ENCODE assay signal across 31 cellular contexts in the genomic region with DNA sequence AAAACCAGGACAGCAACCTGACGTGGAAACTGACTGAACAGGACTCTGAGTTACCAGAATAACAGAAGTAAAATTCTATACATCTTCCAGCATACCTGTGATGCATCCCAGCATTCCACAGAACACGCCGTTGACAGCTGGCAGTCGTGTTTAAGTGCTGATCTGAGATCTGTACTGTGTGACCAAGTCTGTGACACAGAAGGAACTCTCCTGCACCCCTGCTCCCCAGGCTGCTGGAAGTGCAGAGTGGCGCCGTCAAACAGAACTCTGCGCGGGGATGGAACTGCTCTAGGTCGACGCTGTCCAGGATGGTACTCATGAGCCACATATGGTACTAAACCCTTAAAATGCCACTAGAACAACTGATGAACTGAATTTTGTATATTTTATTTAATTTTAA. TPM values are rescaled to one million over a fixed set of nuclear protein-coding genes. Genes with fewer than 3 reads are reported as not detected.
A peak's percentile ranks its signal among the peaks of the same experiment; 100 is the strongest.
DNase-seq lines count a peak whose midpoint lies in the region; ATAC-seq and TF ChIP-seq lines count a peak whose summit lies in the region.
"Had no signal": no experiment of that assay in that cellular context is flagged by ENCODE, and none has a peak within 500 bp of the region (broad histone marks: within the 10 kb centered on the region; RNA-seq: fewer than 3 reads in every experiment).

No MANE protein-coding gene starts in this region.

- H3K79me2 ChIP-seq in PC-3 (ENCODE audit: low read length) = no peaks in the 10 kb centered on the region

- no peak for TF ChIP-seq POLR2A in ovary (IDR thresholded peaks at IDR 0.05)

- H3K27me3 ChIP-seq in AG04450 (ENCODE audit: control insufficient read depth, insufficient read depth, low read length) (no peaks in the 10 kb centered on the region), PC-3 (ENCODE audit: low read length) (no peaks in the 10 kb centered on the region), ovary (no peaks in the 10 kb centered on the region)
- H3K27me3 ChIP-seq: colonic mucosa had no signal

- H3K27ac ChIP-seq in AG04450 (ENCODE audit: low read depth, low read length) (peak overlapping the region; percentile 99), PC-3 (ENCODE audit: low read length) (peak overlapping the region; percentile 89), ovary (peak overlapping the region; percentile 75 to 99)
- H3K27ac ChIP-seq: PC-9, thoracic aorta, WERI-Rb-1 had no signal

- peaks cover 31% of the 10 kb centered on the region for H3K4me1 ChIP-seq in PC-3 (ENCODE audit: insufficient read depth, low read length)
- peaks cover 52% of the 10 kb centered on the region for H3K4me1 ChIP-seq in ovary (ENCODE audit: insufficient read depth)
- H3K4me1 ChIP-seq: colonic mucosa, HAP-1 had no signal

- H3K4me3 ChIP-seq in AG04450 (ENCODE audit: low read depth, low read length) (no peak overlapping the region), PC-3 (ENCODE audit: low read length) (no peak overlapping the region), ovary (no peak overlapping the region)
- H3K4me3 ChIP-seq: colonic mucosa, HAP-1, PC-9, skin epidermis, thoracic aorta had no signal

- ATAC-seq in PC-3 (no peak), left lobe of liver (no peak)
- ATAC-seq: activated T-helper 17 cell treated with anti-CD3 and anti-CD28 coated beads, Interleukin-2, amount 50 U/mL, for 72 hours; CD8-positive, alpha-beta T cell; naive thymus-derived CD4-positive, alpha-beta T cell; Right ventricle myocardium inferior; stimulated activated naive CD8-positive, alpha-beta T cell treated with anti-CD3 and anti-CD28 coated beads, Interleukin-15, Interleukin-2, amounts not matched to agents 100 U/mL and 50 U/mL, for 24 hours had no signal

- no peaks in the 10 kb centered on the region; the same call in 1 of the 2 replicates for H3K9me3 ChIP-seq in AG04450 (ENCODE audit: control insufficient read depth, insufficient read depth, low read length)
- H3K9me3 ChIP-seq in PC-3 (ENCODE audit: low read length) = no peaks in the 10 kb centered on the region
- no peaks in the 10 kb centered on the region for H3K9me3 ChIP-seq in ovary
- H3K9me3 ChIP-seq: colonic mucosa, HAP-1, thoracic aorta had no signal

- TF ChIP-seq EP300 in ovary (IDR thresholded peaks at IDR 0.05) = no peak

- no TSS peak for BruUV-seq in PC-3 (replicated peaks; lab: Mats Ljungman, UMichigan)

- peaks cover 3% of the 10 kb centered on the region for H3F3A ChIP-seq in PC-3 (ENCODE audit: low read length, unreplicated experiment)

- POLR2A ChIA-PET in AG04450 (lab: Yijun Ruan, JAX) = no interaction called here
- POLR2A ChIA-PET in PC-3 (lab: Charles Lee; ENCODE audit: unreplicated experiment) = no interaction called here

- H4K20me1 ChIP-seq in PC-3 (ENCODE audit: low read length) = no peaks in the 10 kb centered on the region

- no peaks in the 10 kb centered on the region for H3K9me2 ChIP-seq in PC-3 (replicated peaks; ENCODE audit: low read length)

- no peak overlapping the region for H3K9ac ChIP-seq in PC-3 (ENCODE audit: low read length)

- H3K36me3 ChIP-seq in PC-3 (ENCODE audit: low read depth, low read length) = no peaks in the 10 kb centered on the region
- no peaks in the 10 kb centered on the region for H3K36me3 ChIP-seq in ovary
- H3K36me3 ChIP-seq: colonic mucosa, thoracic aorta had no signal

- TF ChIP-seq CTCF in AG04450 (IDR thresholded peaks at IDR 0.05; ENCODE audit: low read depth, low read length) (no peak), PC-3 (conservative IDR thresholded peaks at IDR 0.05; ENCODE audit: low read depth, low read length) (no peak), ovary (IDR thresholded peaks at IDR 0.05) (no peak)

- H3K4me2 ChIP-seq in PC-3 (ENCODE audit: low read length) = peak overlapping the region; percentile 53; the same call in 1 of the 2 replicates
- H3K4me2 ChIP-seq: PC-9 had no signal

- DNase-seq in AG04450 (ENCODE audit: low read depth, low spot score) (no peak), PC-3 (no peak), left lobe of liver (ENCODE audit: low spot score) (peak; percentile 44), ovary (no peak), AG08396 (ENCODE audit: low spot score) (no peak), NOMO-1 (lab: John Stamatoyannopoulos, UW; ENCODE audit: unreplicated experiment in 2 of 2) (no peak), GM19240 (ENCODE audit: insufficient read length, low spot score) (no peak), amniotic stem cell (lab: John Stamatoyannopoulos, UW) (no peak)
- DNase-seq: activated CD4-positive, alpha-beta T cell treated with anti-CD3 and anti-CD28 coated beads for 4 hours; CD8-positive, alpha-beta T cell; colonic mucosa; effector memory CD4-positive, alpha-beta T cell; erythroblast; kidney; midbrain; MV-4-11; naive thymus-derived CD4-positive, alpha-beta T cell; NCI-H1436; NCI-H2081; NCI-H2227 treated with DMSO at 0.1 percent for 48 hours; NCI-H526; occipital lobe; PC-9; stimulated activated naive CD8-positive, alpha-beta T cell treated with anti-CD3 and anti-CD28 coated beads, Interleukin-15, Interleukin-2, amounts not matched to agents 100 U/mL and 50 U/mL, for 24 hours; T1000; WERI-Rb-1 had no signal

- CTCF ChIA-PET in AG04450 (lab: Charles Lee) = no interaction called here
- CTCF ChIA-PET in PC-3 (lab: Charles Lee) = no interaction called here

- WGBS in ovary, 3 donors = 78 to 90% (median 82%) methylated on average over 10 of the region's 10 CpGs

- intact Hi-C loops in PC-3 (cut with micrococcal nuclease) (loop anchor here (1.0 to 2.0 kb wide), 2 partner anchors 10 to 65 kb away; no protein-coding TSS in a partner anchor), ovary (cut with DNase I) (loop anchor here in 1 of 4 donors (5.0 kb wide), 1 partner anchor 64 kb away; no protein-coding TSS in a partner anchor)

- H2AFZ ChIP-seq in PC-3 (ENCODE audit: low read length) = no peak overlapping the region
- H2AFZ ChIP-seq: PC-9 had no signal

RNA-seq across cellular contexts. Expression of a gene that starts 0.8 kb away (rescaled TPM):
- polyA plus RNA-seq in AG04450 (2011; rRNA removed) (76.7 and 98.1 TPM in 2 replicates), ovary (10 to 100 TPM; 21.6 to 27.0 TPM)
- 3.8 and 9.0 TPM in 2 replicates for polyA minus RNA-seq in AG04450 (2011; rRNA and poly(A)+ RNA removed)
- total RNA-seq in PC-3 (2014; rRNA removed) (29.7 and 42.0 TPM in 2 replicates), left lobe of liver (5.6 TPM), ovary (10 to 100 TPM; 13.3 to 22.3 (median 16.5) TPM)

RNA-seq across cellular contexts. Expression of a gene that starts 44.3 kb away (rescaled TPM):
- polyA plus RNA-seq in AG04450 (2011; rRNA removed) = 19.4 and 28.5 TPM in 2 replicates
- polyA minus RNA-seq in AG04450 (2011; rRNA and poly(A)+ RNA removed) = 10.6 and 16.9 TPM in 2 replicates
- total RNA-seq in PC-3 (2014; rRNA removed) = 17.3 and 21.0 TPM in 2 replicates
- total RNA-seq in left lobe of liver = 11.5 TPM
- total RNA-seq in ovary = 10 to 100 TPM; 15.7 to 43.2 (median 37.6) TPM
- 10 to 100 TPM; 17.7 to 38.9 TPM for polyA plus RNA-seq in ovary
